ENCODE assay signal across 15 cellular contexts in genomic region chr13:65597839-65598818, GRCh38.
DNase-seq lines count a peak whose midpoint lies in the region; ATAC-seq and TF ChIP-seq lines count a peak whose summit lies in the region.
"Had no signal": no experiment of that assay in that cellular context is flagged by ENCODE, and none has a peak within 500 bp of the region (broad histone marks: within the 10 kb centered on the region; RNA-seq: fewer than 3 reads in every experiment).

No MANE protein-coding gene starts in this region.

- H3K18ac ChIP-seq in IMR-90 (ENCODE audit: low read depth, low read length) = no peak overlapping the region
- no peak overlapping the region for H3K18ac ChIP-seq in mesenchymal stem cell (ENCODE audit: low read depth in 1 of 2, low read length in 2 of 2)

- TF ChIP-seq RAD21 in IMR-90 (IDR thresholded peaks at IDR 0.05; ENCODE audit: low read length) = no peak

- H3K36me3 Mint-ChIP-seq in chondrocyte (ENCODE audit: low read depth) = no peaks in the 10 kb centered on the region
- H3K36me3 Mint-ChIP-seq: WTC11 had no signal

- DNase-seq in AG04449 (ENCODE audit: low read depth, low spot score) (peak; percentile 71), IMR-90 (peak; percentile 63), chondrocyte (ENCODE audit: low spot score) (no peak), mesenchymal stem cell (peak; percentile 79), cerebellum (ENCODE audit: low spot score) (no peak), NCI-H1436 treated with DMSO at 0.1 percent for 48 hours (lab: John Stamatoyannopoulos, UW) (no peak)
- DNase-seq: activated naive CD4-positive, alpha-beta T cell treated with anti-CD3 and anti-CD28 coated beads for 36 hours; colonic mucosa; stimulated activated CD8-positive, alpha-beta memory T cell treated with anti-CD3 and anti-CD28 coated beads, Interleukin-4, amount 100 ng/mL, for 48 hours had no signal

- H3K4me1 Mint-ChIP-seq in chondrocyte (ENCODE audit: low read depth) = peaks cover 32% of the 10 kb centered on the region
- H3K4me1 Mint-ChIP-seq: B cell had no signal

- H3K27me3 Mint-ChIP-seq in chondrocyte (ENCODE audit: low read depth) = no peaks in the 10 kb centered on the region
- H3K27me3 Mint-ChIP-seq: B cell had no signal

- TF ChIP-seq POLR2A in IMR-90 (IDR thresholded peaks at IDR 0.05; ENCODE audit: low read depth, low read length) = no peak

- H3K4me1 ChIP-seq in IMR-90 (ENCODE audit: control insufficient read depth, insufficient read depth, low read length) (no peaks in the 10 kb centered on the region), mesenchymal stem cell (ENCODE audit: control insufficient read depth, insufficient read depth, low read depth, low read length) (no peaks in the 10 kb centered on the region)
- H3K4me1 ChIP-seq: colonic mucosa, prostate gland had no signal

- peaks cover 3% of the 10 kb centered on the region for H3K9me3 Mint-ChIP-seq in chondrocyte (ENCODE audit: low read depth)

- CTCF ChIA-PET in AG04449 (lab: Yijun Ruan, JAX) = no interaction called here
- CTCF ChIA-PET in IMR-90 (lab: Yijun Ruan, JAX) = no interaction called here

- no peak overlapping the region for H4K5ac ChIP-seq in IMR-90 (ENCODE audit: low read depth, low read length)

- H3K4me2 ChIP-seq in IMR-90 (ENCODE audit: low read depth, low read length) (peak overlapping the region; percentile 56; the same call in 1 of the 2 replicates), mesenchymal stem cell (ENCODE audit: low read length, poor library complexity, severe bottlenecking) (no peak overlapping the region)

- no peak overlapping the region for H2BK5ac ChIP-seq in IMR-90 (ENCODE audit: low read depth, low read length, poor library complexity, severe bottlenecking)
- no peak overlapping the region for H2BK5ac ChIP-seq in mesenchymal stem cell (ENCODE audit: low read depth, low read length, poor library complexity, severe bottlenecking)

- TF ChIP-seq CTCF in AG04449 (IDR thresholded peaks at IDR 0.05; ENCODE audit: insufficient read depth, low read length, missing control alignments) = no peak
- no peak for TF ChIP-seq CTCF in IMR-90 (conservative IDR thresholded peaks at IDR 0.05; ENCODE audit: low read depth, low read length)
- TF ChIP-seq CTCF in chondrocyte (IDR thresholded peaks at IDR 0.05) = no peak

- intact Hi-C loops in IMR-90 (cut with micrococcal nuclease) = no loop called here

- H3K4ac ChIP-seq in IMR-90 (ENCODE audit: low read depth, low read length) (no peak overlapping the region), mesenchymal stem cell (ENCODE audit: low read depth in 1 of 2, low read length in 2 of 2) (no peak overlapping the region)

- H2AFZ ChIP-seq in IMR-90 (replicated peaks; ENCODE audit: low read length, poor library complexity) (no peak overlapping the region), mesenchymal stem cell (ENCODE audit: low read depth, low read length) (no peak overlapping the region)

- no peak overlapping the region for H3K56ac ChIP-seq in IMR-90 (ENCODE audit: extremely low read depth, insufficient read depth, low read length)

- H3K36me3 ChIP-seq in IMR-90 (ENCODE audit: control insufficient read depth, insufficient read depth, low read length) (no peaks in the 10 kb centered on the region), mesenchymal stem cell (ENCODE audit: control insufficient read depth in 1 of 2, insufficient read depth in 2 of 2, low read depth in 1 of 2, low read length in 2 of 2) (no peaks in the 10 kb centered on the region)
- H3K36me3 ChIP-seq: colonic mucosa, esophagus muscularis mucosa, prostate gland had no signal

- no peaks in the 10 kb centered on the region for H3K9me3 ChIP-seq in IMR-90 (ENCODE audit: control insufficient read depth, insufficient read depth, low read length)
- no peaks in the 10 kb centered on the region for H3K9me3 ChIP-seq in mesenchymal stem cell (ENCODE audit: control insufficient read depth, low read length)
- H3K9me3 ChIP-seq: colonic mucosa, esophagus muscularis mucosa, prostate gland had no signal

- H3K4me3 Mint-ChIP-seq in chondrocyte (ENCODE audit: unreplicated experiment) = no peak overlapping the region
- H3K4me3 Mint-ChIP-seq: activated naive CD4-positive, alpha-beta T cell treated with anti-CD3 and anti-CD28 coated beads for 36 hours; B cell; WTC11 had no signal

- POLR2A ChIA-PET in AG04449 (lab: Yijun Ruan, JAX) (no interaction called here), IMR-90 (lab: Charles Lee; ENCODE audit: unreplicated experiment) (no interaction called here)

- in situ Hi-C loops in IMR-90 (cut with MboI; ENCODE audit: low sequenced_read_pairs) = no loop called here

- peak overlapping the region; percentile 4 for H3K27ac Mint-ChIP-seq in chondrocyte (ENCODE audit: unreplicated experiment)
- H3K27ac Mint-ChIP-seq: activated naive CD4-positive, alpha-beta T cell treated with anti-CD3 and anti-CD28 coated beads for 36 hours; B cell; WTC11 had no signal

- H3K79me1 ChIP-seq in IMR-90 (ENCODE audit: low read depth in 1 of 2, low read length in 2 of 2) = no peaks in the 10 kb centered on the region
- H3K79me1 ChIP-seq in mesenchymal stem cell (replicated peaks; ENCODE audit: low read length, poor library complexity, severe bottlenecking) = no peaks in the 10 kb centered on the region

- ATAC-seq in IMR-90 (ENCODE audit: low read depth) (peak; percentile 68), HG03457 (IDR thresholded peaks at IDR 0.05; ENCODE audit: unreplicated experiment) (no peak), HG03378 (IDR thresholded peaks at IDR 0.05; ENCODE audit: unreplicated experiment) (no peak)
- ATAC-seq: WTC11 had no signal

- H4K91ac ChIP-seq in IMR-90 (ENCODE audit: insufficient read depth, low read depth, low read length) (no peak overlapping the region), mesenchymal stem cell (ENCODE audit: low read length) (no peak overlapping the region)

- H4K8ac ChIP-seq in IMR-90 (ENCODE audit: low read depth in 2 of 2, low read length in 2 of 2) = no peak overlapping the region
- H4K8ac ChIP-seq in mesenchymal stem cell (ENCODE audit: low read length) = no peak overlapping the region

- no peaks in the 10 kb centered on the region for H4K20me1 ChIP-seq in IMR-90 (ENCODE audit: insufficient read depth, low read length)

- H2BK120ac ChIP-seq in IMR-90 (ENCODE audit: low read depth, low read length) = no peak overlapping the region
- no peak overlapping the region for H2BK120ac ChIP-seq in mesenchymal stem cell (ENCODE audit: low read depth, low read length)

- no peak overlapping the region for H2BK12ac ChIP-seq in mesenchymal stem cell (ENCODE audit: low read length in 2 of 2)

- H3K4me3 ChIP-seq in AG04449 (ENCODE audit: low read depth, low read length) (no peak overlapping the region), IMR-90 (ENCODE audit: insufficient read depth, low read depth, low read length) (no peak overlapping the region), mesenchymal stem cell (ENCODE audit: insufficient read depth in 1 of 2, low read depth in 1 of 2, low read length in 2 of 2) (no peak overlapping the region)
- H3K4me3 ChIP-seq: colonic mucosa, esophagus muscularis mucosa, prostate gland had no signal

- H3K27ac ChIP-seq in IMR-90 (ENCODE audit: insufficient read depth, low read length) (no peak overlapping the region), mesenchymal stem cell (ENCODE audit: low read length, poor library complexity, severe bottlenecking) (peak overlapping the region; percentile 61)
- H3K27ac ChIP-seq: colonic mucosa, prostate gland had no signal

- dilution Hi-C loops in IMR-90 (cut with HindIII; ENCODE audit: low sequenced_read_pairs, unreplicated experiment) = no loop called here

- H3K14ac ChIP-seq in IMR-90 (replicated peaks; ENCODE audit: low read depth, low read length) = no peak overlapping the region
- no peak overlapping the region for H3K14ac ChIP-seq in mesenchymal stem cell (ENCODE audit: low read length in 2 of 2)

- no peak overlapping the region for H2AK9ac ChIP-seq in IMR-90 (replicated peaks; ENCODE audit: low read depth, low read length, poor library complexity)

- H3K23ac ChIP-seq in IMR-90 (ENCODE audit: low read depth, low read length) (no peak overlapping the region), mesenchymal stem cell (ENCODE audit: low read length in 2 of 2) (no peak overlapping the region)

- no peak overlapping the region for H2BK20ac ChIP-seq in IMR-90 (ENCODE audit: low read depth, low read length)

- WGBS in IMR-90 (ENCODE audit: extremely low coverage in 2 of 2, insufficient read length in 1 of 2), 2 experiments = no CpG with 5 or more reads among the region's 1 CpG
- WGBS in mesenchymal stem cell = 25% methylated on average over 1 of the region's 1 CpG

- H3K27me3 ChIP-seq in IMR-90 (ENCODE audit: control insufficient read depth, insufficient read depth, low read length) (no peaks in the 10 kb centered on the region), mesenchymal stem cell (ENCODE audit: control insufficient read depth in 1 of 2, insufficient read depth in 1 of 2, low read length in 2 of 2) (no peaks in the 10 kb centered on the region)
- H3K27me3 ChIP-seq: colonic mucosa, esophagus muscularis mucosa had no signal

- no TSS peak for BruUV-seq in IMR-90 (replicated peaks; lab: Mats Ljungman, UMichigan)

- no peaks in the 10 kb centered on the region for H3K9me1 ChIP-seq in IMR-90 (ENCODE audit: insufficient read depth, low read length)

- H2BK15ac ChIP-seq in IMR-90 (ENCODE audit: low read depth, low read length) = no peak overlapping the region
- H2BK15ac ChIP-seq in mesenchymal stem cell (ENCODE audit: low read depth, poor library complexity, severe bottlenecking) = no peak overlapping the region

- H3K9ac ChIP-seq in IMR-90 (ENCODE audit: low read depth, low read length) (no peak overlapping the region), mesenchymal stem cell (ENCODE audit: low read length) (peak overlapping the region; percentile 35)

- H2AK5ac ChIP-seq in IMR-90 (ENCODE audit: low read depth, low read length) (no peak overlapping the region), mesenchymal stem cell (ENCODE audit: low read length, severe bottlenecking) (no peak overlapping the region)

TF ChIP-seq in IMR-90, 13 proteins besides CTCF, POLR2A, EP300 and RAD21:
- peak; percentile 70 for TF ChIP-seq CEBPB (IDR thresholded peaks at IDR 0.05; ENCODE audit: low read depth, low read length)
- no peak for TF ChIP-seq SMC3 (IDR thresholded peaks at IDR 0.05; ENCODE audit: low read depth, low read length)

Comparison
In these comparisons a context has a peak if more than half of its experiments do, and no peak if none do; other contexts are left out.
1. DNase-seq: peak in AG04449 (single experiment), IMR-90 (single experiment) and mesenchymal stem cell (single experiment); none in chondrocyte (single experiment), cerebellum (single experiment) and NCI-H1436 treated with DMSO at 0.1 percent for 48 hours (single experiment).